Comparison of ENCODE assay signal across 34 cellular contexts in genomic region chr16:22699356-22699755, GRCh38.
"Had no signal": no experiment of that assay in that cellular context is flagged by ENCODE, and none has a peak within 500 bp of the region (broad histone marks: within the 10 kb centered on the region; RNA-seq: fewer than 3 reads in every experiment).

No MANE protein-coding gene starts in this region.

- FAIRE-seq: astrocyte, bronchial epithelial cell had no signal

- H3K4me3 ChIP-seq: adrenal gland, ascending aorta, body of pancreas, breast epithelium, cardiac muscle cell had no signal

- DNase-seq: activated effector memory CD4-positive, alpha-beta T cell treated with anti-CD3 and anti-CD28 coated beads, Interleukin-2, amount 50 U/mL, for 16 hours; activated effector memory CD4-positive, alpha-beta T cell treated with Interleukin-2 at 50 U/mL for 16 hours; activated gamma-delta T cell; activated gamma-delta T cell treated with Interleukin-2 at 50 U/mL for 16 hours; activated naive CD4-positive, alpha-beta T cell; activated naive CD4-positive, alpha-beta T cell treated with anti-CD3 and anti-CD28 coated beads for 36 hours; activated naive CD4-positive, alpha-beta T cell treated with anti-CD3 and anti-CD28 coated beads, Interleukin-2, amount 10 ng/mL, durations not matched to agents 7 days and 5 days; activated naive CD4-positive, alpha-beta T cell treated with anti-CD3 and anti-CD28 coated beads, Interleukin-2, amount 50 U/mL, for 16 hours; activated naive CD4-positive, alpha-beta T cell treated with Interleukin-2 at 50 U/mL for 16 hours; activated naive CD8-positive, alpha-beta T cell treated with anti-CD3 and anti-CD28 coated beads for 36 hours; activated naive CD8-positive, alpha-beta T cell treated with anti-CD3 and anti-CD28 coated beads, Interleukin-2, amount 10 ng/mL, durations not matched to agents 7 days and 5 days; activated naive CD8-positive, alpha-beta T cell treated with anti-CD3 and anti-CD28 coated beads, Interleukin-2, amount 50 U/mL, for 24 hours; activated T-cell treated with anti-CD3 and anti-CD28 coated beads, Interleukin-2, amount 50 U/mL, for 1 hour; activated T-cell treated with anti-CD3 and anti-CD28 coated beads, Interleukin-2, amount 50 U/mL, for 24 hours; activated T-cell treated with anti-CD3 and anti-CD28 coated beads, Interleukin-2, amount 50 U/mL, for 4 hours; activated T-cell treated with anti-CD3 and anti-CD28 coated beads, Interleukin-2, amount 50 U/mL, for 48 hours; activated T-cell treated with anti-CD3 and anti-CD28 coated beads, Interleukin-2, amount 50 U/mL, for 72 hours; adrenal gland; amniotic stem cell; amygdala; anterior cingulate cortex; aorta; body of pancreas; brain microvascular endothelial cell; caudate nucleus; central memory CD4-positive, alpha-beta T cell; cerebellar nuclear complex had no signal

- ATAC-seq: activated naive CD4-positive, alpha-beta T cell treated with anti-CD3 and anti-CD28 coated beads, Interleukin-2, amount 50 U/mL, for 72 hours; activated naive CD8-positive, alpha-beta T cell treated with anti-CD3 and anti-CD28 coated beads, Interleukin-2, amount 50 U/mL, for 24 hours; activated T-cell treated with anti-CD3 and anti-CD28 coated beads, Interleukin-2, amount 50 U/mL, for 4 hours; activated T-cell treated with anti-CD3 and anti-CD28 coated beads, Interleukin-2, amount 50 U/mL, for 72 hours; activated T-helper 17 cell treated with anti-CD3 and anti-CD28 coated beads, Interleukin-2, amount 50 U/mL, for 72 hours; body of pancreas had no signal

- H3K9me3 ChIP-seq: adrenal gland, ascending aorta, body of pancreas, breast epithelium had no signal

- H3K27me3 ChIP-seq: ascending aorta, body of pancreas, brain microvascular endothelial cell, breast epithelium, cardiac muscle cell had no signal

- H3K4me1 ChIP-seq: adrenal gland, body of pancreas, breast epithelium had no signal

- H3K27ac ChIP-seq: adrenal gland, ascending aorta, body of pancreas, brain microvascular endothelial cell, breast epithelium, cardiac muscle cell had no signal

- H3K36me3 ChIP-seq: adrenal gland, ascending aorta, brain microvascular endothelial cell, breast epithelium, cardiac muscle cell had no signal
